Comparison of ENCODE assay signal across 10 cellular contexts in genomic region chrX:136708348-136708747, GRCh38.
DNase-seq lines count a peak whose midpoint lies in the region; ATAC-seq and TF ChIP-seq lines count a peak whose summit lies in the region.
"Had no signal": no experiment of that assay in that cellular context is flagged by ENCODE, and none has a peak within 500 bp of the region (broad histone marks: within the 10 kb centered on the region; RNA-seq: fewer than 3 reads in every experiment).

No MANE protein-coding gene starts in this region.

- H3K4me1 ChIP-seq in body of pancreas (no peaks in the 10 kb centered on the region), psoas muscle (peaks cover 4% of the 10 kb centered on the region), tibial nerve (peaks cover 0 to 12% (median 0%) of the 10 kb centered on the region in 4 donors)

- TF ChIP-seq POLR2A in body of pancreas (IDR thresholded peaks at IDR 0.05), result no peak
- no peak for TF ChIP-seq POLR2A in tibial nerve (IDR thresholded peaks at IDR 0.05)

- H3K36me3 ChIP-seq in body of pancreas (replicated peaks in 1 of 2; ENCODE audit: insufficient read depth in 1 of 2, low read depth in 2 of 2), result no peaks in the 10 kb centered on the region
- H3K36me3 ChIP-seq in psoas muscle (ENCODE audit: insufficient read depth in 1 of 2, low read depth in 1 of 2), result peaks cover 0 to 48% of the 10 kb centered on the region in 2 donors
- peaks cover 0 to 13% (median 0%) of the 10 kb centered on the region in 3 donors for H3K36me3 ChIP-seq in tibial nerve

- 33% methylated on average over 1 of the region's 1 CpG for WGBS in body of pancreas, 2 donors
- WGBS in psoas muscle, 3 donors, result 68 to 89% (median 79%) methylated on average over 1 of the region's 1 CpG
- WGBS in tibial nerve, 2 donors, result 69 to 94% methylated on average over 1 of the region's 1 CpG

- no peak for TF ChIP-seq EP300 in tibial nerve (IDR thresholded peaks at IDR 0.05)

- POLR2A ChIA-PET in activated CD8-positive, alpha-beta T cell treated with anti-CD3 and anti-CD28 coated beads for 36 hours (lab: Charles Lee), result no interaction called here
- POLR2A ChIA-PET in activated CD8-positive, alpha-beta T cell treated with anti-CD3 and anti-CD28 coated beads, Interleukin-2, amount 10 ng/mL, durations not matched to agents 7 days and 5 days (lab: Charles Lee), result interaction anchor here (0.7 kb wide), 1 partner anchor 8 kb away, joined by 3 read pairs; no protein-coding TSS in a partner anchor
- POLR2A ChIA-PET in RWPE1 (lab: Yijun Ruan, JAX; ENCODE audit: low non-redundant PET), result no interaction called here

- H3K27ac Mint-ChIP-seq in activated CD8-positive, alpha-beta T cell treated with anti-CD3 and anti-CD28 coated beads for 36 hours, result no peak overlapping the region
- H3K27ac Mint-ChIP-seq in activated CD8-positive, alpha-beta T cell treated with anti-CD3 and anti-CD28 coated beads, Interleukin-2, amount 10 ng/mL, durations not matched to agents 7 days and 5 days, result no peak overlapping the region

- peak; percentile 55 for TF ChIP-seq CTCF in activated CD8-positive, alpha-beta T cell treated with anti-CD3 and anti-CD28 coated beads for 36 hours (IDR thresholded peaks at IDR 0.05)
- peak in 4 of 7 experiments; percentile 15 to 34 (median 25) for TF ChIP-seq CTCF in body of pancreas (IDR thresholded peaks at IDR 0.05)
- TF ChIP-seq CTCF in psoas muscle (IDR thresholded peaks at IDR 0.05), result peak; percentile 44
- TF ChIP-seq CTCF in tibial nerve (IDR thresholded peaks at IDR 0.05), result peak in 2 of 5 experiments; percentile 17 to 26
- no peak for TF ChIP-seq CTCF in RWPE1 (conservative IDR thresholded peaks at IDR 0.05; ENCODE audit: low read depth)

- intact Hi-C loops in activated CD8-positive, alpha-beta T cell treated with anti-CD3 and anti-CD28 coated beads for 36 hours (cut with micrococcal nuclease), result no loop called here
- intact Hi-C loops in body of pancreas (cut with DNase I), result no loop called here
- intact Hi-C loops in psoas muscle (cut with DNase I), result loop anchor here (2.0 to 10.0 kb wide), 2 partner anchors 216 kb away; no protein-coding TSS in a partner anchor
- intact Hi-C loops in left colon (cut with DNase I, micrococcal nuclease), result no loop called here

- H3K27ac ChIP-seq in body of pancreas (no peak overlapping the region), psoas muscle (no peak overlapping the region), tibial nerve (no peak overlapping the region), RWPE1 (no peak overlapping the region)

- H3K9me3 ChIP-seq in body of pancreas, result no peaks in the 10 kb centered on the region
- no peaks in the 10 kb centered on the region for H3K9me3 ChIP-seq in psoas muscle
- no peaks in the 10 kb centered on the region for H3K9me3 ChIP-seq in tibial nerve

- peaks cover 30% of the 10 kb centered on the region for H3K36me3 Mint-ChIP-seq in activated CD8-positive, alpha-beta T cell treated with anti-CD3 and anti-CD28 coated beads for 36 hours (ENCODE audit: low read depth)
- peaks cover 54% of the 10 kb centered on the region for H3K36me3 Mint-ChIP-seq in activated CD8-positive, alpha-beta T cell treated with anti-CD3 and anti-CD28 coated beads, Interleukin-2, amount 10 ng/mL, durations not matched to agents 7 days and 5 days (ENCODE audit: low read depth)

- H3K27me3 ChIP-seq in body of pancreas, result no peaks in the 10 kb centered on the region
- H3K27me3 ChIP-seq in psoas muscle (ENCODE audit: insufficient read depth in 3 of 3, low read length in 2 of 3), result no peaks in the 10 kb centered on the region
- H3K27me3 ChIP-seq in tibial nerve, result peaks cover 0 to 5% of the 10 kb centered on the region in 2 donors

- peaks cover 41% of the 10 kb centered on the region for H3K4me1 Mint-ChIP-seq in activated CD8-positive, alpha-beta T cell treated with anti-CD3 and anti-CD28 coated beads for 36 hours (ENCODE audit: low read depth)
- H3K4me1 Mint-ChIP-seq in activated CD8-positive, alpha-beta T cell treated with anti-CD3 and anti-CD28 coated beads, Interleukin-2, amount 10 ng/mL, durations not matched to agents 7 days and 5 days (ENCODE audit: low read depth), result peaks cover 20% of the 10 kb centered on the region

- H3K27me3 Mint-ChIP-seq in activated CD8-positive, alpha-beta T cell treated with anti-CD3 and anti-CD28 coated beads for 36 hours, result no peaks in the 10 kb centered on the region
- H3K27me3 Mint-ChIP-seq in activated CD8-positive, alpha-beta T cell treated with anti-CD3 and anti-CD28 coated beads, Interleukin-2, amount 10 ng/mL, durations not matched to agents 7 days and 5 days (ENCODE audit: low read depth), result no peaks in the 10 kb centered on the region

- H3K9me3 Mint-ChIP-seq in activated CD8-positive, alpha-beta T cell treated with anti-CD3 and anti-CD28 coated beads for 36 hours, result no peaks in the 10 kb centered on the region
- no peaks in the 10 kb centered on the region for H3K9me3 Mint-ChIP-seq in activated CD8-positive, alpha-beta T cell treated with anti-CD3 and anti-CD28 coated beads, Interleukin-2, amount 10 ng/mL, durations not matched to agents 7 days and 5 days (ENCODE audit: insufficient read depth)

- no peak for DNase-seq in activated CD8-positive, alpha-beta T cell treated with anti-CD3 and anti-CD28 coated beads for 36 hours
- DNase-seq in activated CD8-positive, alpha-beta T cell treated with anti-CD3 and anti-CD28 coated beads, Interleukin-2, amount 10 ng/mL, durations not matched to agents 7 days and 5 days, result no peak
- DNase-seq in HT-29 (ENCODE audit: low spot score), result peak; percentile 37
- no peak for DNase-seq in body of pancreas
- DNase-seq in psoas muscle, result no peak
- no peak for DNase-seq in left colon
- no peak for DNase-seq in tibial nerve (ENCODE audit: low spot score in 2 of 2)
- DNase-seq in RWPE1 (ENCODE audit: low spot score), result no peak
- DNase-seq: activated CD4-positive, alpha-beta T cell treated with anti-CD3 and anti-CD28 coated beads for 48 hours; DMS79 had no signal

- no peak for ATAC-seq in activated CD8-positive, alpha-beta T cell treated with anti-CD3 and anti-CD28 coated beads for 36 hours
- ATAC-seq in activated CD8-positive, alpha-beta T cell treated with anti-CD3 and anti-CD28 coated beads, Interleukin-2, amount 10 ng/mL, durations not matched to agents 7 days and 5 days, result no peak
- ATAC-seq in body of pancreas (no peak), psoas muscle (peak in 2 of 4 donors; percentile 47 to 59), left colon (no peak)

- H3K4me3 ChIP-seq in body of pancreas, result no peak overlapping the region
- no peak overlapping the region for H3K4me3 ChIP-seq in psoas muscle
- H3K4me3 ChIP-seq in tibial nerve, result no peak overlapping the region

- H3K4me3 Mint-ChIP-seq in activated CD8-positive, alpha-beta T cell treated with anti-CD3 and anti-CD28 coated beads for 36 hours, result no peak overlapping the region
- H3K4me3 Mint-ChIP-seq in activated CD8-positive, alpha-beta T cell treated with anti-CD3 and anti-CD28 coated beads, Interleukin-2, amount 10 ng/mL, durations not matched to agents 7 days and 5 days, result no peak overlapping the region

- CTCF ChIA-PET in activated CD8-positive, alpha-beta T cell treated with anti-CD3 and anti-CD28 coated beads for 36 hours (lab: Charles Lee), result interaction anchor here (0.5 to 4.1 kb wide), 7 partner anchors 11 to 207 kb away, joined by 3 to 11 read pairs (median 4); no protein-coding TSS in a partner anchor
- CTCF ChIA-PET in activated CD8-positive, alpha-beta T cell treated with anti-CD3 and anti-CD28 coated beads, Interleukin-2, amount 10 ng/mL, durations not matched to agents 7 days and 5 days (lab: Charles Lee), result interaction anchor here (0.5 to 1.6 kb wide), 8 partner anchors 11 to 99 kb away, joined by 3 to 5 read pairs (median 4); no protein-coding TSS in a partner anchor
- CTCF ChIA-PET in RWPE1 (lab: Yijun Ruan, JAX), result interaction anchor here (0.6 to 0.7 kb wide), 6 partner anchors 12 to 1854 kb away, joined by 3 to 6 read pairs (median 4); no protein-coding TSS in a partner anchor

Comparison
In these comparisons a context has a peak if more than half of its experiments do, and no peak if none do; other contexts are left out.
1. intact Hi-C loops: an anchor here in psoas muscle (2.0 to 10.0 kb wide); none called in activated CD8-positive, alpha-beta T cell treated with anti-CD3 and anti-CD28 coated beads for 36 hours, body of pancreas and left colon.